In genomic region chr17:73168667-73169066, GRCh38 we compare ENCODE assay signal across 3 cellular contexts.
TF ChIP-seq lines count a peak whose summit lies in the region.

No MANE protein-coding gene starts in this region.

TF ChIP-seq in liver, 16 proteins besides CTCF, POLR2A, EP300 and RAD21:
- TF ChIP-seq ATF3 (IDR thresholded peaks at IDR 0.05) (no peak), HNF4G (IDR thresholded peaks at IDR 0.05) (no peak), RXRA (IDR thresholded peaks at IDR 0.05) (peak; percentile 57 to 64), SP1 (IDR thresholded peaks at IDR 0.05) (peak; percentile 61), FOXA2 (IDR thresholded peaks at IDR 0.05) (no peak), FOXA1 (IDR thresholded peaks at IDR 0.05) (no peak), HNF4A (conservative IDR thresholded peaks at IDR 0.05) (no peak), MAX (IDR thresholded peaks at IDR 0.05) (no peak), TAF1 (conservative IDR thresholded peaks at IDR 0.05) (no peak), JUND (IDR thresholded peaks at IDR 0.05) (no peak), YY1 (IDR thresholded peaks at IDR 0.05) (no peak), GABPA (IDR thresholded peaks at IDR 0.05 in 1 of 2, conservative IDR thresholded peaks at IDR 0.05 in 1 of 2) (no peak), ZBTB33 (IDR thresholded peaks at IDR 0.05) (no peak), NR2F2 (IDR thresholded peaks at IDR 0.05) (peak; percentile 92), REST (IDR thresholded peaks at IDR 0.05) (peak; percentile 21), EGR1 (IDR thresholded peaks at IDR 0.05; ENCODE audit: low read depth in 2 of 2) (no peak)

TF ChIP-seq in HepG2, 621 proteins besides CTCF, POLR2A, EP300 and RAD21:
- TF ChIP-seq MIER2 (CRISPR knock-in tag; IDR thresholded peaks at IDR 0.05): no peak
- TF ChIP-seq SP140L (CRISPR knock-in tag; IDR thresholded peaks at IDR 0.05; ENCODE audit: borderline replicate concordance): no peak
- no peak for TF ChIP-seq ZNF263 (CRISPR knock-in tag; IDR thresholded peaks at IDR 0.05)

TF ChIP-seq in GM12878, 131 proteins besides CTCF, POLR2A, EP300 and RAD21:
- no peak for TF ChIP-seq SMAD5 (IDR thresholded peaks at IDR 0.05; ENCODE audit: low read depth)
- TF ChIP-seq RELA (IDR thresholded peaks at IDR 0.05; ENCODE audit: borderline replicate concordance, partially characterized antibody): no peak
- no peak for TF ChIP-seq GABPA (IDR thresholded peaks at IDR 0.05; ENCODE audit: low read depth)
- no peak for TF ChIP-seq RAD51 (IDR thresholded peaks at IDR 0.05)
- TF ChIP-seq CEBPZ (IDR thresholded peaks at IDR 0.05; ENCODE audit: low read depth, low read length): no peak
- TF ChIP-seq MTA2 (IDR thresholded peaks at IDR 0.05; ENCODE audit: low read depth): no peak
- TF ChIP-seq SREBF2 (IDR thresholded peaks at IDR 0.05; ENCODE audit: low read length): no peak
- no peak for TF ChIP-seq BCL11A (IDR thresholded peaks at IDR 0.05; ENCODE audit: low read depth, low read length)
- no peak for TF ChIP-seq MXI1 (IDR thresholded peaks at IDR 0.05; ENCODE audit: low read depth, low read length)
- TF ChIP-seq CHD1 (IDR thresholded peaks at IDR 0.05; ENCODE audit: low read depth, low read length): no peak
- no peak for TF ChIP-seq MYC (IDR thresholded peaks at IDR 0.05; ENCODE audit: insufficient read depth, insufficient read length, insufficient replicate concordance, low read length, severe bottlenecking)
- no peak for TF ChIP-seq BRCA1 (IDR thresholded peaks at IDR 0.05; ENCODE audit: low read depth, low read length)
